Comparison of ENCODE assay signal across 13 cellular contexts in genomic region chr10:118394557-118395194, GRCh38. TPM values are rescaled to one million over a fixed set of nuclear protein-coding genes. Genes with fewer than 3 reads are reported as not detected.
DNase-seq lines count a peak whose midpoint lies in the region; ATAC-seq, FAIRE-seq and TF ChIP-seq lines count a peak whose summit lies in the region.
"Had no signal": no experiment of that assay in that cellular context is flagged by ENCODE, and none has a peak within 500 bp of the region (broad histone marks: within the 10 kb centered on the region; RNA-seq: fewer than 3 reads in every experiment).

No MANE protein-coding gene starts in this region.

- no peaks in the 10 kb centered on the region for H3K9me2 ChIP-seq in SU-DHL-6 (replicated peaks; ENCODE audit: insufficient read depth, low read length)

- H3K9me3 Mint-ChIP-seq in activated naive CD4-positive, alpha-beta T cell treated with anti-CD3 and anti-CD28 coated beads, Interleukin-2, amount 10 ng/mL, durations not matched to agents 7 days and 5 days, result no peaks in the 10 kb centered on the region
- peaks cover 0 to 5% of the 10 kb centered on the region in 2 donors for H3K9me3 Mint-ChIP-seq in activated naive CD4-positive, alpha-beta T cell treated with anti-CD3 and anti-CD28 coated beads, Interleukin-2, amount 50 U/mL, for 72 hours
- H3K9me3 Mint-ChIP-seq: activated CD4-positive, alpha-beta T cell treated with anti-CD3 and anti-CD28 coated beads, Interleukin-2, amount 10 ng/mL, durations not matched to agents 7 days and 5 days had no signal

- no peaks in the 10 kb centered on the region for H3K36me3 ChIP-seq in SU-DHL-6 (ENCODE audit: low read length)
- H3K36me3 ChIP-seq in small intestine (ENCODE audit: control insufficient read depth in 2 of 2, insufficient read depth in 2 of 2, low read length in 2 of 2), result no peaks in the 10 kb centered on the region

- H3K27ac Mint-ChIP-seq in activated naive CD4-positive, alpha-beta T cell treated with anti-CD3 and anti-CD28 coated beads, Interleukin-2, amount 10 ng/mL, durations not matched to agents 7 days and 5 days, result peak overlapping the region; percentile 63
- H3K27ac Mint-ChIP-seq in activated naive CD4-positive, alpha-beta T cell treated with anti-CD3 and anti-CD28 coated beads, Interleukin-2, amount 50 U/mL, for 72 hours, result no peak overlapping the region
- H3K27ac Mint-ChIP-seq: activated CD4-positive, alpha-beta T cell treated with anti-CD3 and anti-CD28 coated beads, Interleukin-2, amount 10 ng/mL, durations not matched to agents 7 days and 5 days; T-cell had no signal

- peaks cover 4% of the 10 kb centered on the region for H3K4me1 Mint-ChIP-seq in activated naive CD4-positive, alpha-beta T cell treated with anti-CD3 and anti-CD28 coated beads, Interleukin-2, amount 10 ng/mL, durations not matched to agents 7 days and 5 days

- H4K20me1 ChIP-seq in SU-DHL-6 (ENCODE audit: low read depth, low read length), result no peaks in the 10 kb centered on the region

- WGBS in small intestine, 3 donors, result 11 to 22% (median 12%) methylated on average over 6 of the region's 6 CpGs

- H3K27ac ChIP-seq in SU-DHL-6 (ENCODE audit: low read depth, low read length), result no peak overlapping the region
- no peak overlapping the region for H3K27ac ChIP-seq in small intestine (ENCODE audit: low read depth in 1 of 2, low read length in 1 of 2)

- H3K4me3 Mint-ChIP-seq in activated naive CD4-positive, alpha-beta T cell treated with anti-CD3 and anti-CD28 coated beads, Interleukin-2, amount 10 ng/mL, durations not matched to agents 7 days and 5 days, result no peak overlapping the region
- H3K4me3 Mint-ChIP-seq: activated CD4-positive, alpha-beta T cell treated with anti-CD3 and anti-CD28 coated beads, Interleukin-2, amount 10 ng/mL, durations not matched to agents 7 days and 5 days; T-cell had no signal

- no peak overlapping the region for H3K9ac ChIP-seq in SU-DHL-6 (ENCODE audit: low read length)

- no peaks in the 10 kb centered on the region for H3K4me1 ChIP-seq in small intestine (ENCODE audit: control insufficient read depth in 2 of 2, insufficient read depth in 1 of 2, low read depth in 1 of 2, low read length in 1 of 2)

- H3K27me3 Mint-ChIP-seq in activated naive CD4-positive, alpha-beta T cell treated with anti-CD3 and anti-CD28 coated beads, Interleukin-2, amount 10 ng/mL, durations not matched to agents 7 days and 5 days, result peaks cover 16% of the 10 kb centered on the region

- H3K4me2 ChIP-seq in SU-DHL-6 (ENCODE audit: low read depth, low read length, poor library complexity, severe bottlenecking), result peak overlapping the region; percentile 38

- H3K36me3 Mint-ChIP-seq in activated naive CD4-positive, alpha-beta T cell treated with anti-CD3 and anti-CD28 coated beads, Interleukin-2, amount 10 ng/mL, durations not matched to agents 7 days and 5 days, result no peaks in the 10 kb centered on the region
- H3K36me3 Mint-ChIP-seq in activated naive CD4-positive, alpha-beta T cell treated with anti-CD3 and anti-CD28 coated beads, Interleukin-2, amount 50 U/mL, for 72 hours, result peaks cover 0 to 11% of the 10 kb centered on the region in 2 donors
- H3K36me3 Mint-ChIP-seq: T-cell had no signal

- H3K4me3 ChIP-seq in SU-DHL-6 (ENCODE audit: insufficient read depth, low read length, poor library complexity, severe bottlenecking) (no peak overlapping the region), small intestine (ENCODE audit: low read depth in 1 of 2, low read length in 2 of 2) (no peak overlapping the region)

- no peak for TF ChIP-seq CTCF in SU-DHL-6 (IDR thresholded peaks at IDR 0.05; ENCODE audit: insufficient read depth, low read length, poor library complexity, severe bottlenecking)

- ATAC-seq in activated naive CD4-positive, alpha-beta T cell treated with anti-CD3 and anti-CD28 coated beads, Interleukin-2, amount 50 U/mL, for 72 hours, result no peak
- no peak for ATAC-seq in GM18868 (IDR thresholded peaks at IDR 0.05; ENCODE audit: unreplicated experiment)
- ATAC-seq: T-cell had no signal

- H3F3A ChIP-seq in SU-DHL-6 (ENCODE audit: insufficient read depth), result no peaks in the 10 kb centered on the region

- peak overlapping the region; percentile 76 for H2AFZ ChIP-seq in SU-DHL-6 (ENCODE audit: low read depth, low read length, severe bottlenecking)

- CTCF ChIA-PET in activated naive CD4-positive, alpha-beta T cell treated with anti-CD3 and anti-CD28 coated beads, Interleukin-2, amount 10 ng/mL, durations not matched to agents 7 days and 5 days (lab: Charles Lee), result no interaction called here

- DNase-seq in activated naive CD4-positive, alpha-beta T cell treated with anti-CD3 and anti-CD28 coated beads, Interleukin-2, amount 10 ng/mL, durations not matched to agents 7 days and 5 days, result no peak
- DNase-seq in activated naive CD4-positive, alpha-beta T cell treated with anti-CD3 and anti-CD28 coated beads, Interleukin-2, amount 50 U/mL, for 72 hours (ENCODE audit: low spot score in 2 of 2), result no peak
- peak; percentile 3 for DNase-seq in NCI-H1694 (lab: John Stamatoyannopoulos, UW)
- peak; percentile 23 for DNase-seq in small intestine
- DNase-seq in activated effector memory CD4-positive, alpha-beta T cell treated with Interleukin-2 at 50 U/mL for 16 hours, result no peak
- DNase-seq in hippocampal formation (lab: John Stamatoyannopoulos, UW), result no peak
- DNase-seq: activated CD4-positive, alpha-beta T cell treated with anti-CD3 and anti-CD28 coated beads, Interleukin-2, amount 10 ng/mL, durations not matched to agents 7 days and 5 days; mesendoderm; T-cell had no signal

- H3K27me3 ChIP-seq in SU-DHL-6 (ENCODE audit: low read length) (no peaks in the 10 kb centered on the region), small intestine (ENCODE audit: control insufficient read depth in 2 of 2, insufficient read depth in 2 of 2, low read length in 2 of 2) (no peaks in the 10 kb centered on the region)

- no peaks in the 10 kb centered on the region for H3K9me3 ChIP-seq in SU-DHL-6 (ENCODE audit: insufficient read depth, low read length)
- H3K9me3 ChIP-seq in small intestine (ENCODE audit: control insufficient read depth, low read depth), result no peaks in the 10 kb centered on the region

- H3K79me2 ChIP-seq in SU-DHL-6 (ENCODE audit: insufficient read depth, low read length), result no peaks in the 10 kb centered on the region

- no peak for FAIRE-seq in small intestine (lab: Jason Lieb, UNC)
- FAIRE-seq: astrocyte, D721Med had no signal

RNA-seq across cellular contexts. Expression of gene FAM204A, which starts 52.6 kb away (rescaled TPM):
- 10 to 100 TPM; 43.8 to 56.9 TPM for total RNA-seq in activated naive CD4-positive, alpha-beta T cell treated with anti-CD3 and anti-CD28 coated beads, Interleukin-2, amount 50 U/mL, for 72 hours
- 10 to 100 TPM; 32.9 to 49.4 (median 49.1) TPM for polyA plus RNA-seq in small intestine

Comparison
In these comparisons a context has a peak if more than half of its experiments do, and no peak if none do; other contexts are left out.
1. DNase-seq: peak in NCI-H1694 (single experiment) and small intestine (single experiment); none in activated naive CD4-positive, alpha-beta T cell treated with anti-CD3 and anti-CD28 coated beads, Interleukin-2, amount 10 ng/mL, durations not matched to agents 7 days and 5 days (single experiment), activated naive CD4-positive, alpha-beta T cell treated with anti-CD3 and anti-CD28 coated beads, Interleukin-2, amount 50 U/mL, for 72 hours (0 of 2), activated effector memory CD4-positive, alpha-beta T cell treated with Interleukin-2 at 50 U/mL for 16 hours (single experiment) and hippocampal formation (0 of 2).